ENCODE assay signal across 9 cellular contexts in the genomic region with DNA sequence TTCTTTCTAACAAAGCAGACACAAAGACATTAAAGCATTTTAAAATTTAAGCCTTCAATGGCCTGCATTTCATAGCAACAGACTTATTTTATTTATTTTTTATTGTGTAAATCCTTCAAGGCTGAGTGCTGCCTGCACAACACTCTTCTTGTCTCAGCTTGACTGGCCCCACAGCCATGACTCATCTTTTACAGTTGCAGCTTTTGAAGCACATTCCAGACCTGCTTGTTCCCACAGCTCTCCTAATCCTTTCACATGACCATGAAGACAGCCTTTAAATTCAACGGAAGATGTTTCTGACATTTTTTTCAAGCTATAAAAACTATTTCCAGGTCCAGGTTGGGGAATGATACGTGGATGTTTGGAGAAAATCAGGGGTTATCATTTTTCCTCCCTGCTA.
DNase-seq lines count a peak whose midpoint lies in the region; ATAC-seq and TF ChIP-seq lines count a peak whose summit lies in the region.
"Had no signal": no experiment of that assay in that cellular context is flagged by ENCODE, and none has a peak within 500 bp of the region (broad histone marks: within the 10 kb centered on the region; RNA-seq: fewer than 3 reads in every experiment).

No MANE protein-coding gene starts in this region.

- H3K27ac Mint-ChIP-seq in endodermal cell, result peak overlapping the region; percentile 89

- peaks cover 7% of the 10 kb centered on the region for H3K36me3 Mint-ChIP-seq in endodermal cell (ENCODE audit: low read depth)

- H3K36me3 ChIP-seq in endodermal cell (ENCODE audit: control insufficient read depth, insufficient read depth, low read length), result no peaks in the 10 kb centered on the region

- no peak overlapping the region for H3K4me3 Mint-ChIP-seq in endodermal cell

- intact Hi-C loops in Right ventricle myocardium inferior (cut with DNase I), result no loop called here

- TF ChIP-seq CTCF in endodermal cell (conservative IDR thresholded peaks at IDR 0.05), result no peak

- H3K4me1 ChIP-seq in endodermal cell (ENCODE audit: control insufficient read depth, insufficient read depth, low read length), result peaks cover 5% of the 10 kb centered on the region

- ATAC-seq in GM21786 (IDR thresholded peaks at IDR 0.05; ENCODE audit: unreplicated experiment), result no peak
- no peak for ATAC-seq in Right ventricle myocardium inferior

- H3K27ac ChIP-seq in endodermal cell (ENCODE audit: low read depth, low read length), result peak overlapping the region; percentile 83

- no peaks in the 10 kb centered on the region for H3K27me3 ChIP-seq in endodermal cell (ENCODE audit: control insufficient read depth, insufficient read depth, low read length, poor library complexity, severe bottlenecking)

- TF ChIP-seq POLR2A in erythroblast (IDR thresholded peaks at IDR 0.05; ENCODE audit: low read length), result no peak

- H3K4me1 Mint-ChIP-seq in endodermal cell, result peaks cover 11% of the 10 kb centered on the region

- DNase-seq in GM04503 (ENCODE audit: low read depth) (peak; percentile 11), NCI-H2227 treated with DMSO at 0.1 percent for 48 hours (lab: John Stamatoyannopoulos, UW) (peak; percentile 47), endodermal cell (peak; percentile 86), non-pigmented ciliary epithelial cell (ENCODE audit: low read depth) (peak; percentile 83), Right ventricle myocardium inferior (ENCODE audit: missing footprints) (no peak), erythroblast (lab: John Stamatoyannopoulos, UW) (no peak)
- no peak for DNase-seq in activated CD4-positive, alpha-beta T cell treated with anti-CD3 and anti-CD28 coated beads for 48 hours
- DNase-seq: aorta had no signal

- H3K27me3 Mint-ChIP-seq in endodermal cell (ENCODE audit: insufficient read depth), result no peaks in the 10 kb centered on the region

- peak overlapping the region; percentile 46 for H3K9ac ChIP-seq in endodermal cell (ENCODE audit: extremely low read depth, low read length, poor library complexity, severe bottlenecking)

- 11% methylated on average over 2 of the region's 2 CpGs; no CpG with 5 or more reads in 1 of the 2 experiments for WGBS in endodermal cell (ENCODE audit: insufficient coverage in 1 of 2, insufficient read length in 1 of 2), 2 experiments

- peaks cover 19% of the 10 kb centered on the region for H3K9me3 Mint-ChIP-seq in endodermal cell

- H3K4me3 ChIP-seq in endodermal cell (ENCODE audit: low read length), result peak overlapping the region; percentile 61

- H3K9me3 ChIP-seq in endodermal cell (ENCODE audit: control insufficient read depth, low read length), result peaks cover 10% of the 10 kb centered on the region

Comparison
In these comparisons a context has a peak if more than half of its experiments do, and no peak if none do; other contexts are left out.
1. DNase-seq: peak in GM04503 (single experiment), NCI-H2227 treated with DMSO at 0.1 percent for 48 hours (single experiment), endodermal cell (single experiment) and non-pigmented ciliary epithelial cell (single experiment); none in activated CD4-positive, alpha-beta T cell treated with anti-CD3 and anti-CD28 coated beads for 48 hours (single experiment), Right ventricle myocardium inferior (single experiment) and erythroblast (0 of 2).